26 cellular contexts compared by ENCODE assay signal in genomic region chr6:28711325-28711724, GRCh38.
"Had no signal": no experiment of that assay in that cellular context is flagged by ENCODE, and none has a peak within 500 bp of the region (broad histone marks: within the 10 kb centered on the region; RNA-seq: fewer than 3 reads in every experiment).

No MANE protein-coding gene starts in this region.

- H3K27me3 ChIP-seq: ovary, right atrium auricular region, right lobe of liver, testis, thyroid gland, vagina had no signal

- H3K4me3 ChIP-seq: left lung, lower lobe of right lung, neural progenitor cell, ovary, right atrium auricular region, right lobe of liver, smooth muscle cell, stomach, testis, thyroid gland, transverse colon, upper lobe of left lung, vagina had no signal

- H3K36me3 ChIP-seq: left lung, lower lobe of right lung, neural progenitor cell, neutrophil, ovary, right atrium auricular region, right lobe of liver, stomach, thyroid gland, transverse colon, upper lobe of left lung, vagina had no signal

- H3K27ac Mint-ChIP-seq: natural killer cell; nephron progenitor cell; neural progenitor cell; progenitor cell of endocrine pancreas; stimulated activated naive B cell treated with anti-CD40 and anti-IgM and Interleukin-4, amounts not matched to agents 10 μg/mL and 1 μg/mL and 100 μg/mL, for 72 hours had no signal

- H2AFZ ChIP-seq: neural progenitor cell had no signal

- H3K27ac ChIP-seq: left lung, lower lobe of right lung, neural progenitor cell, neutrophil, ovary, right atrium auricular region, right lobe of liver, stomach, testis, thyroid gland, transverse colon, upper lobe of left lung, vagina had no signal

- ATAC-seq: left colon; left lung; lower lobe of right lung; right lobe of liver; stimulated activated naive B cell treated with anti-CD40 and anti-IgM and Interleukin-4, amounts not matched to agents 10 μg/mL and 1 μg/mL and 100 μg/mL, for 72 hours had no signal

- H3K9me3 ChIP-seq: neutrophil, testis, thyroid gland, transverse colon had no signal

- H3K4me1 ChIP-seq: left lung, lower lobe of right lung, neural progenitor cell, right atrium auricular region, right lobe of liver, stomach, testis, thyroid gland, transverse colon, upper lobe of left lung, vagina had no signal

- H3K4me3 Mint-ChIP-seq: naive B cell; natural killer cell; nephron progenitor cell; stimulated activated naive B cell treated with anti-CD40 and anti-IgM and Interleukin-4, amounts not matched to agents 10 μg/mL and 1 μg/mL and 100 μg/mL, for 72 hours had no signal

- DNase-seq: kidney; left colon; left lung; lower lobe of right lung; naive B cell; natural killer cell; nephron progenitor cell; occipital lobe; ovary; right lobe of liver; stimulated activated CD4-positive, alpha-beta T cell treated with anti-CD3 and anti-CD28 coated beads, Interleukin-1b, Interleukin-23, amount 100 ng/mL, for 48 hours; stimulated activated CD4-positive, alpha-beta T cell treated with anti-CD3 and anti-CD28 coated beads, Interleukin-2, amount 100 ng/mL, for 48 hours; stimulated activated CD4-positive, alpha-beta T cell treated with anti-CD3 and anti-CD28 coated beads, Interleukin-4, amount 100 ng/mL, for 4 hours; stimulated activated naive B cell treated with anti-CD40 and anti-IgM and Interleukin-4, amounts not matched to agents 10 μg/mL and 1 μg/mL and 100 μg/mL, for 72 hours; stimulated activated naive CD8-positive, alpha-beta T cell treated with anti-CD3 and anti-CD28 coated beads, Interleukin-15, Interleukin-2, amounts not matched to agents 100 U/mL and 50 U/mL, for 24 hours; stomach; testis; thyroid gland; transverse colon; upper lobe of left lung had no signal
